9 cellular contexts compared by ENCODE assay signal in genomic region chr11:124745270-124745834, GRCh38. TPM values are rescaled to one million over a fixed set of nuclear protein-coding genes. Genes with fewer than 3 reads are reported as not detected.
DNase-seq lines count a peak whose midpoint lies in the region; ATAC-seq and TF ChIP-seq lines count a peak whose summit lies in the region.
"Had no signal": no experiment of that assay in that cellular context is flagged by ENCODE, and none has a peak within 500 bp of the region (broad histone marks: within the 10 kb centered on the region; RNA-seq: fewer than 3 reads in every experiment).

No MANE protein-coding gene starts in this region.

- no peaks in the 10 kb centered on the region for H3K9me3 Mint-ChIP-seq in WTC11

- H3K27me3 Mint-ChIP-seq in WTC11 (ENCODE audit: low read depth), result peaks cover 100% of the 10 kb centered on the region

- no peaks in the 10 kb centered on the region for H3K36me3 ChIP-seq in tibial nerve

- no peaks in the 10 kb centered on the region for H3K36me3 Mint-ChIP-seq in WTC11

- peaks cover 40% of the 10 kb centered on the region for H3K4me1 Mint-ChIP-seq in WTC11

- no peak for ATAC-seq in WTC11
- peak; percentile 0 for ATAC-seq in foreskin keratinocyte
- no peak for ATAC-seq in GM19395 (IDR thresholded peaks at IDR 0.05; ENCODE audit: unreplicated experiment)
- ATAC-seq in HG02571 (IDR thresholded peaks at IDR 0.05; ENCODE audit: unreplicated experiment), result no peak

- TF ChIP-seq CTCF in GM20000 (IDR thresholded peaks at IDR 0.05; ENCODE audit: extremely low read depth, missing control alignments) (no peak), WTC11 (IDR thresholded peaks at IDR 0.05) (no peak), foreskin keratinocyte (conservative IDR thresholded peaks at IDR 0.05) (no peak), retinal pigment epithelial cell (conservative IDR thresholded peaks at IDR 0.05; ENCODE audit: low read depth, low read length) (no peak), tibial nerve (IDR thresholded peaks at IDR 0.05) (no peak)

- no peak for TF ChIP-seq EP300 in tibial nerve (IDR thresholded peaks at IDR 0.05)

- H3K4me3 Mint-ChIP-seq in WTC11, result peak overlapping the region; percentile 89

- no peak overlapping the region for H3K27ac Mint-ChIP-seq in WTC11

- peaks cover 67% of the 10 kb centered on the region for H3K27me3 ChIP-seq in foreskin keratinocyte
- H3K27me3 ChIP-seq in tibial nerve, result peaks cover 0 to 100% of the 10 kb centered on the region in 2 donors

- peak; percentile 12 for DNase-seq in GM20000 (ENCODE audit: low spot score)
- no peak for DNase-seq in WTC11 (ENCODE audit: low spot score)
- no peak for DNase-seq in foreskin keratinocyte
- DNase-seq in retinal pigment epithelial cell (ENCODE audit: low read depth), result no peak
- no peak for DNase-seq in tibial nerve (ENCODE audit: low spot score in 2 of 2)
- DNase-seq: GF-D8, NCI-H187 had no signal

- H3K27ac ChIP-seq in foreskin keratinocyte (no peak overlapping the region), tibial nerve (no peak overlapping the region)

- H3K4me3 ChIP-seq in retinal pigment epithelial cell (ENCODE audit: low read length) (peak overlapping the region; percentile 67), tibial nerve (peak overlapping the region in 1 of 4 donors; percentile 54)

- no peaks in the 10 kb centered on the region for H3K4me1 ChIP-seq in foreskin keratinocyte
- H3K4me1 ChIP-seq in tibial nerve, result peaks cover 0 to 36% (median 13%) of the 10 kb centered on the region in 4 donors

- POLR2A ChIA-PET in WTC11 (lab: Charles Lee), result interaction anchor here (1.0 kb wide), 1 partner anchor 71 kb away, joined by 3 read pairs; the partner anchor contains the start of genes SIAE and SPA17

- CTCF ChIA-PET in WTC11 (lab: Charles Lee), result interaction anchor here (0.8 to 4.7 kb wide), 20 partner anchors 11 to 208 kb away, joined by 3 to 70 read pairs (median 10); partner anchors contain the start of genes CCDC15, ESAM, MSANTD2 and SIAE

- no peaks in the 10 kb centered on the region for H3K9me3 ChIP-seq in tibial nerve

- WGBS in tibial nerve, 2 donors, result 44 to 46% methylated on average over 42 to 44 of the region's 44 CpGs

- no peak for TF ChIP-seq POLR2A in tibial nerve (IDR thresholded peaks at IDR 0.05)

TF ChIP-seq in WTC11, 78 proteins besides CTCF, POLR2A, EP300 and RAD21:
- TF ChIP-seq PRDM15 (CRISPR knock-in tag; IDR thresholded peaks at IDR 0.05) (peak; percentile 18; the same call in 1 of the 2 replicates), MYBL2 (CRISPR knock-in tag; IDR thresholded peaks at IDR 0.05) (0 out of 2 replicates have a peak, but pooled peaks have one; percentile 22), E2F5 (CRISPR knock-in tag; IDR thresholded peaks at IDR 0.05) (no peak)

RNA-seq across cellular contexts. Expression of gene NRGN, which starts 5.6 kb away (rescaled TPM):
- total RNA-seq in WTC11 (2021) (1.9 to 2.9 TPM (median 2.5 TPM) in 3 replicates), foreskin keratinocyte (4.2 and 4.4 TPM in 2 replicates), tibial nerve (1 to 10 TPM in 3 of 4 donors, not detected in 1; 1.4 to 3.1 (median 2.4) TPM)
- 10.6 and 11.1 TPM in 2 replicates for polyA plus RNA-seq in foreskin keratinocyte

RNA-seq across cellular contexts. Expression of gene VSIG2, which starts 6.7 kb away (rescaled TPM):
- total RNA-seq in WTC11 (2021), result 0.46 to 0.79 TPM (median 0.71 TPM) in 3 replicates
- not detected in 2 replicates for total RNA-seq in foreskin keratinocyte
- not detected in 2 replicates for polyA plus RNA-seq in foreskin keratinocyte
- 1 to 10 TPM in 2 of 4 donors, not detected in 2; 1.5 to 2.4 TPM for total RNA-seq in tibial nerve

RNA-seq across cellular contexts. Expression of gene ESAM, which starts 16.7 kb away (rescaled TPM):
- 0.44 to 0.64 TPM (median 0.48 TPM) in 3 replicates for total RNA-seq in WTC11 (2021)
- not detected in 2 replicates for total RNA-seq in foreskin keratinocyte
- polyA plus RNA-seq in foreskin keratinocyte, result not detected in 2 replicates
- total RNA-seq in tibial nerve, result 10 to 100 TPM; 18.6 to 45.9 (median 33.0) TPM

RNA-seq across cellular contexts. Expression of gene MSANTD2, which starts 54.9 kb away (rescaled TPM):
- total RNA-seq in WTC11 (2021) (16.5 to 17.5 TPM (median 16.8 TPM) in 3 replicates), foreskin keratinocyte (5.4 and 6.1 TPM in 2 replicates), tibial nerve (10 to 100 TPM; 19.8 to 32.8 (median 23.5) TPM)
- polyA plus RNA-seq in foreskin keratinocyte, result 3.0 and 4.0 TPM in 2 replicates

Comparison
In these comparisons a context has a peak if more than half of its experiments do, and no peak if none do; other contexts are left out.
1. RNA of gene ESAM, which starts 16.7 kb away (total RNA-seq): 18.6 to 45.9 TPM in tibial nerve; 0.44 to 0.64 TPM in WTC11 and not detected in foreskin keratinocyte; every median in the first group is over 10 times any median in the second.